In genomic region chr1:180265871-180266270, GRCh38 we compare ENCODE assay signal across 17 cellular contexts. TPM values are rescaled to one million over a fixed set of nuclear protein-coding genes. Genes with fewer than 3 reads are reported as not detected.
A peak's percentile ranks its signal among the peaks of the same experiment; 100 is the strongest.
DNase-seq lines count a peak whose midpoint lies in the region; ATAC-seq and TF ChIP-seq lines count a peak whose summit lies in the region.
"Had no signal": no experiment of that assay in that cellular context is flagged by ENCODE, and none has a peak within 500 bp of the region (broad histone marks: within the 10 kb centered on the region; RNA-seq: fewer than 3 reads in every experiment).

No MANE protein-coding gene starts in this region.

- TF ChIP-seq CTCF in WTC11 (IDR thresholded peaks at IDR 0.05) (no peak), endodermal cell (conservative IDR thresholded peaks at IDR 0.05) (no peak), type B pancreatic cell (conservative IDR thresholded peaks at IDR 0.05) (no peak)

- H3K9me3 ChIP-seq in BLaER1 treated with 17β-estradiol and CSF1 and Interleukin-3, amounts not matched to agents 10 nM and 100 nM (replicated peaks in 1 of 11), result no peaks in the 10 kb centered on the region
- H3K9me3 ChIP-seq in endodermal cell (ENCODE audit: control insufficient read depth, low read length), result no peaks in the 10 kb centered on the region

- no peaks in the 10 kb centered on the region; the same call in 1 of the 2 replicates for H3K27me3 Mint-ChIP-seq in WTC11 (ENCODE audit: low read depth)
- peaks cover 27% of the 10 kb centered on the region for H3K27me3 Mint-ChIP-seq in endodermal cell (ENCODE audit: insufficient read depth)
- H3K27me3 Mint-ChIP-seq in type B pancreatic cell, result peaks cover 12% of the 10 kb centered on the region
- H3K27me3 Mint-ChIP-seq: CD4-positive, alpha-beta T cell had no signal

- 91 to 100% methylated on average over 1 to 4 of the region's 4 CpGs for WGBS in endodermal cell (ENCODE audit: insufficient coverage in 1 of 2, insufficient read length in 1 of 2), 2 experiments

- H3K4me3 ChIP-seq in BLaER1 treated with 17β-estradiol and CSF1 and Interleukin-3, amounts not matched to agents 10 nM and 100 nM, result no peak overlapping the region
- H3K4me3 ChIP-seq in endodermal cell (ENCODE audit: low read length), result no peak overlapping the region

- H3K4me2 ChIP-seq in BLaER1 treated with 17β-estradiol and CSF1 and Interleukin-3, amounts not matched to agents 10 nM and 100 nM, result peak overlapping the region in 9 of 11 experiments; percentile 55 to 84 (median 79); a peak in 16 of 22 replicates

- peaks cover 19 to 32% (median 26%) of the 10 kb centered on the region in 10 experiments for H3K4me1 ChIP-seq in BLaER1 treated with 17β-estradiol and CSF1 and Interleukin-3, amounts not matched to agents 10 nM and 100 nM
- H3K4me1 ChIP-seq in endodermal cell (ENCODE audit: control insufficient read depth, insufficient read depth, low read length), result no peaks in the 10 kb centered on the region

- H3K36me3 ChIP-seq in BLaER1 treated with 17β-estradiol and CSF1 and Interleukin-3, amounts not matched to agents 10 nM and 100 nM, result no peaks in the 10 kb centered on the region; a peak in 1 of 22 replicates
- H3K36me3 ChIP-seq in endodermal cell (ENCODE audit: control insufficient read depth, insufficient read depth, low read length), result no peaks in the 10 kb centered on the region

- H3K4me1 Mint-ChIP-seq in WTC11 (peaks cover 51% of the 10 kb centered on the region), endodermal cell (peaks cover 18% of the 10 kb centered on the region), type B pancreatic cell (ENCODE audit: unreplicated experiment) (peaks cover 28% of the 10 kb centered on the region)

- H3K36me3 Mint-ChIP-seq in WTC11 (no peaks in the 10 kb centered on the region), endodermal cell (ENCODE audit: low read depth) (no peaks in the 10 kb centered on the region), type B pancreatic cell (peaks cover 3% of the 10 kb centered on the region)

- DNase-seq in WTC11 (ENCODE audit: low spot score), result no peak
- DNase-seq in endodermal cell, result peak; percentile 50
- no peak for DNase-seq in type B pancreatic cell (ENCODE audit: extremely low spot score, unreplicated experiment)
- DNase-seq in stimulated activated CD4-positive, alpha-beta T cell treated with anti-CD3 and anti-CD28 coated beads, Interleukin-12 subunit alpha, Interleukin-12 subunit beta, amount 100 ng/mL, for 4 hours, result no peak
- no peak for DNase-seq in T1000 (lab: John Stamatoyannopoulos, UW)
- DNase-seq: AML-193; C1 segment of cervical spinal cord; Calu3; CD4-positive, alpha-beta T cell; DMS 273 treated with DMSO at 0.1 percent for 48 hours; HCEC 1CT; HFFc6; KBM-7 had no signal

- no peak overlapping the region for H3K4me3 Mint-ChIP-seq in WTC11
- H3K4me3 Mint-ChIP-seq in endodermal cell, result no peak overlapping the region
- H3K4me3 Mint-ChIP-seq in type B pancreatic cell, result no peak overlapping the region
- H3K4me3 Mint-ChIP-seq: CD4-positive, alpha-beta T cell; HFFc6 had no signal

- no peaks in the 10 kb centered on the region; a peak in 4 of 22 replicates for H4K20me1 ChIP-seq in BLaER1 treated with 17β-estradiol and CSF1 and Interleukin-3, amounts not matched to agents 10 nM and 100 nM

- H3K9me3 Mint-ChIP-seq in WTC11, result no peaks in the 10 kb centered on the region
- no peaks in the 10 kb centered on the region for H3K9me3 Mint-ChIP-seq in endodermal cell
- no peaks in the 10 kb centered on the region for H3K9me3 Mint-ChIP-seq in type B pancreatic cell
- H3K9me3 Mint-ChIP-seq: CD4-positive, alpha-beta T cell; HFFc6 had no signal

- no peak overlapping the region; a peak in 1 of 22 replicates for H3K9ac ChIP-seq in BLaER1 treated with 17β-estradiol and CSF1 and Interleukin-3, amounts not matched to agents 10 nM and 100 nM
- H3K9ac ChIP-seq in endodermal cell (ENCODE audit: extremely low read depth, low read length, poor library complexity, severe bottlenecking), result no peak overlapping the region

- H3K27ac ChIP-seq in BLaER1 treated with 17β-estradiol and CSF1 and Interleukin-3, amounts not matched to agents 10 nM and 100 nM, result peak overlapping the region in 1 of 11 experiments; percentile 15; a peak in 1 of 22 replicates
- H3K27ac ChIP-seq in endodermal cell (ENCODE audit: low read depth, low read length), result no peak overlapping the region
- H3K27ac ChIP-seq: HL-60 had no signal

- H3K27ac Mint-ChIP-seq in WTC11 (peak overlapping the region; percentile 6; the same call in 1 of the 2 replicates), endodermal cell (no peak overlapping the region), type B pancreatic cell (peak overlapping the region; percentile 16)
- H3K27ac Mint-ChIP-seq: CD4-positive, alpha-beta T cell; HFFc6 had no signal

- CTCF ChIA-PET in WTC11 (lab: Charles Lee), result interaction anchor here (1.5 kb wide), 1 partner anchor 13 kb away, joined by 6 read pairs; no protein-coding TSS in a partner anchor

- ATAC-seq in WTC11 (no peak), GM21619 (IDR thresholded peaks at IDR 0.05; ENCODE audit: unreplicated experiment) (no peak)

- H3K27me3 ChIP-seq in BLaER1 treated with 17β-estradiol and CSF1 and Interleukin-3, amounts not matched to agents 10 nM and 100 nM, result no peaks in the 10 kb centered on the region
- H3K27me3 ChIP-seq in endodermal cell (ENCODE audit: control insufficient read depth, insufficient read depth, low read length, poor library complexity, severe bottlenecking), result peaks cover 5% of the 10 kb centered on the region

- POLR2A ChIA-PET in WTC11 (lab: Charles Lee), result no interaction called here

TF ChIP-seq in WTC11, 78 proteins besides CTCF, POLR2A, EP300 and RAD21 (continues in another document):
- no peak for TF ChIP-seq ATF3 (CRISPR knock-in tag; conservative IDR thresholded peaks at IDR 0.05)
- TF ChIP-seq TCF7 (CRISPR knock-in tag; IDR thresholded peaks at IDR 0.05; ENCODE audit: low read depth), result no peak
- TF ChIP-seq, protein P1, sequence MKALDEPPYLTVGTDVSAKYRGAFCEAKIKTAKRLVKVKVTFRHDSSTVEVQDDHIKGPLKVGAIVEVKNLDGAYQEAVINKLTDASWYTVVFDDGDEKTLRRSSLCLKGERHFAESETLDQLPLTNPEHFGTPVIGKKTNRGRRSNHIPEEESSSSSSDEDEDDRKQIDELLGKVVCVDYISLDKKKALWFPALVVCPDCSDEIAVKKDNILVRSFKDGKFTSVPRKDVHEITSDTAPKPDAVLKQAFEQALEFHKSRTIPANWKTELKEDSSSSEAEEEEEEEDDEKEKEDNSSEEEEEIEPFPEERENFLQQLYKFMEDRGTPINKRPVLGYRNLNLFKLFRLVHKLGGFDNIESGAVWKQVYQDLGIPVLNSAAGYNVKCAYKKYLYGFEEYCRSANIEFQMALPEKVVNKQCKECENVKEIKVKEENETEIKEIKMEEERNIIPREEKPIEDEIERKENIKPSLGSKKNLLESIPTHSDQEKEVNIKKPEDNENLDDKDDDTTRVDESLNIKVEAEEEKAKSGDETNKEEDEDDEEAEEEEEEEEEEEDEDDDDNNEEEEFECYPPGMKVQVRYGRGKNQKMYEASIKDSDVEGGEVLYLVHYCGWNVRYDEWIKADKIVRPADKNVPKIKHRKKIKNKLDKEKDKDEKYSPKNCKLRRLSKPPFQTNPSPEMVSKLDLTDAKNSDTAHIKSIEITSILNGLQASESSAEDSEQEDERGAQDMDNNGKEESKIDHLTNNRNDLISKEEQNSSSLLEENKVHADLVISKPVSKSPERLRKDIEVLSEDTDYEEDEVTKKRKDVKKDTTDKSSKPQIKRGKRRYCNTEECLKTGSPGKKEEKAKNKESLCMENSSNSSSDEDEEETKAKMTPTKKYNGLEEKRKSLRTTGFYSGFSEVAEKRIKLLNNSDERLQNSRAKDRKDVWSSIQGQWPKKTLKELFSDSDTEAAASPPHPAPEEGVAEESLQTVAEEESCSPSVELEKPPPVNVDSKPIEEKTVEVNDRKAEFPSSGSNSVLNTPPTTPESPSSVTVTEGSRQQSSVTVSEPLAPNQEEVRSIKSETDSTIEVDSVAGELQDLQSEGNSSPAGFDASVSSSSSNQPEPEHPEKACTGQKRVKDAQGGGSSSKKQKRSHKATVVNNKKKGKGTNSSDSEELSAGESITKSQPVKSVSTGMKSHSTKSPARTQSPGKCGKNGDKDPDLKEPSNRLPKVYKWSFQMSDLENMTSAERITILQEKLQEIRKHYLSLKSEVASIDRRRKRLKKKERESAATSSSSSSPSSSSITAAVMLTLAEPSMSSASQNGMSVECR (CRISPR knock-in tag; IDR thresholded peaks at IDR 0.05; ENCODE audit: borderline replicate concordance), result no peak
- TF ChIP-seq, protein P2, sequence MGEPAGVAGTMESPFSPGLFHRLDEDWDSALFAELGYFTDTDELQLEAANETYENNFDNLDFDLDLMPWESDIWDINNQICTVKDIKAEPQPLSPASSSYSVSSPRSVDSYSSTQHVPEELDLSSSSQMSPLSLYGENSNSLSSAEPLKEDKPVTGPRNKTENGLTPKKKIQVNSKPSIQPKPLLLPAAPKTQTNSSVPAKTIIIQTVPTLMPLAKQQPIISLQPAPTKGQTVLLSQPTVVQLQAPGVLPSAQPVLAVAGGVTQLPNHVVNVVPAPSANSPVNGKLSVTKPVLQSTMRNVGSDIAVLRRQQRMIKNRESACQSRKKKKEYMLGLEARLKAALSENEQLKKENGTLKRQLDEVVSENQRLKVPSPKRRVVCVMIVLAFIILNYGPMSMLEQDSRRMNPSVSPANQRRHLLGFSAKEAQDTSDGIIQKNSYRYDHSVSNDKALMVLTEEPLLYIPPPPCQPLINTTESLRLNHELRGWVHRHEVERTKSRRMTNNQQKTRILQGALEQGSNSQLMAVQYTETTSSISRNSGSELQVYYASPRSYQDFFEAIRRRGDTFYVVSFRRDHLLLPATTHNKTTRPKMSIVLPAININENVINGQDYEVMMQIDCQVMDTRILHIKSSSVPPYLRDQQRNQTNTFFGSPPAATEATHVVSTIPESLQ (CRISPR knock-in tag; IDR thresholded peaks at IDR 0.05), result no peak
- TF ChIP-seq GABPB1 (CRISPR knock-in tag; IDR thresholded peaks at IDR 0.05), result no peak

RNA-seq across cellular contexts. Expression of gene LHX4, which starts 35.8 kb away (rescaled TPM):
- 7.7 to 19.2 TPM (median 9.2 TPM) in 3 replicates for total RNA-seq in WTC11 (2021)
- not detected for total RNA-seq in endodermal cell
- 0.43 TPM for polyA plus RNA-seq in endodermal cell (2013, experiment 1 of 2)
- 0.08 TPM for polyA plus RNA-seq in endodermal cell (2013, experiment 2 of 2)
- total RNA-seq in type B pancreatic cell (ENCODE audit: low replicate concordance), result 0.22 and 0.38 TPM in 2 replicates
- total RNA-seq: A673 had no signal
